ENCODE assay signal across 8 cellular contexts in the genomic region with DNA sequence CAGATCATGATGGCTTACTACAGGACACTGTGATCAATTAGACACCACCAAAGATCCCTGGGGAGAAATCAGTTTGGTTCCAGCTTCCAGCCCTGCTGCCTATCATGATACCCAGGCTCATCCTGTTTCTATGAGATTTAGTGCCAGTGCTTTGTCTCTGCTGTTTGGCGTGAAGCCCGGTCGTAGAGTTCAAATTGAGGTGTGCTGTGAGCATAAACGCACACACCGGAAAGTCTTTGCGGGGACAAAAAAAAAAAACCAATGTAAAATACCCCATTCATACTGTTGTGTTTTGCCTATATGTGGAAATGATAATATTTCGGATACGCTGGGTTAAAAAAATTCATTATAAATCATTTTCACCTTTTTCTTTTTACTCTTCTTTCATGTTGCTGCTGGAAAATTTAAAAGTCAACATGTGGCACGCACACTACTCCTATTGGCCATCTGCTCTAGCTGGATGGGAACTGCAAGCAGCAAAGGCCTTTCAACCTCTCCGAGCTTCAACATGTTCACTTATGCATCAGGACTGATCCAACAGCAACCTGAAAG. TPM values are rescaled to one million over a fixed set of nuclear protein-coding genes. Genes with fewer than 3 reads are reported as not detected.
DNase-seq lines count a peak whose midpoint lies in the region; ATAC-seq and TF ChIP-seq lines count a peak whose summit lies in the region.

No MANE protein-coding gene starts in this region.

- RAD21 ChIA-PET in HCT116 (lab: Charles Lee; ENCODE audit: low non-redundant PET in 1 of 2, low total read pairs in 2 of 2, uncharacterized antibody in 2 of 2, unreplicated experiment in 2 of 2): no interaction called here

- peaks cover 43% of the 10 kb centered on the region for H3K79me2 ChIP-seq in HCT116 (ENCODE audit: insufficient read depth, low read length)

- TF ChIP-seq CTCF in HCT116 (IDR thresholded peaks at IDR 0.05 in 2 of 3, conservative IDR thresholded peaks at IDR 0.05 in 1 of 3; ENCODE audit: borderline replicate concordance in 1 of 3, insufficient read depth in 1 of 3, low read depth in 2 of 3, low read length in 2 of 3) (no peak), colonic mucosa (IDR thresholded peaks at IDR 0.05) (no peak), natural killer cell (IDR thresholded peaks at IDR 0.05) (no peak)

- H3K27me3 Mint-ChIP-seq in natural killer cell (ENCODE audit: low read depth in 2 of 2): no peaks in the 10 kb centered on the region

- H3K4me3 ChIP-seq in HCT116 (replicated peaks in 1 of 2; ENCODE audit: low read depth in 1 of 2, low read length in 2 of 2): peak overlapping the region; percentile 50 to 89
- peak overlapping the region; percentile 64 for H3K4me3 ChIP-seq in colonic mucosa

- H3K36me3 Mint-ChIP-seq in natural killer cell: no peaks in the 10 kb centered on the region

- H3K27ac ChIP-seq in HCT116 (ENCODE audit: low read depth, low read length) (peak overlapping the region; percentile 78), colonic mucosa (peak overlapping the region; percentile 69)

- H3K36me3 ChIP-seq in HCT116 (ENCODE audit: control insufficient read depth in 1 of 2, insufficient read depth in 2 of 2, low read length in 2 of 2) (peaks cover 19 to 25% of the 10 kb centered on the region in 2 experiments), colonic mucosa (no peaks in the 10 kb centered on the region)

- no peaks in the 10 kb centered on the region for H3K9me3 Mint-ChIP-seq in natural killer cell

- H4K20me1 ChIP-seq in HCT116 (ENCODE audit: insufficient read depth): no peaks in the 10 kb centered on the region; the same call in 1 of the 2 replicates

- no peaks in the 10 kb centered on the region for H3K9me2 ChIP-seq in HCT116 (ENCODE audit: insufficient read depth)

- H3K27ac Mint-ChIP-seq in natural killer cell: peak overlapping the region; percentile 89 to 91

- POLR2A ChIA-PET in HCT116 (lab: Charles Lee): interaction anchor here (0.6 to 1.2 kb wide), 2 partner anchors 24 to 391 kb away, joined by 3 to 5 read pairs; no protein-coding TSS in a partner anchor

- H3K9ac ChIP-seq in HCT116 (ENCODE audit: low read length): peak overlapping the region; percentile 95
- H3K9ac ChIP-seq in colonic mucosa (ENCODE audit: low read depth in 2 of 2, low read length in 2 of 2): no peak overlapping the region

- peaks cover 0 to 6% of the 10 kb centered on the region in 2 donors for H3K4me1 Mint-ChIP-seq in natural killer cell

- intact Hi-C loops in HCT116 (cut with micrococcal nuclease) (no loop called here), colonic mucosa (cut with DNase I) (no loop called here), natural killer cell (cut with micrococcal nuclease) (loop anchor here (1.0 kb wide), 1 partner anchor 12 kb away; no protein-coding TSS in a partner anchor)

- no peak for ATAC-seq in HCT116
- no peak for ATAC-seq in natural killer cell
- no peak for ATAC-seq in GM18868 (IDR thresholded peaks at IDR 0.05; ENCODE audit: unreplicated experiment)
- ATAC-seq in GM21423 (IDR thresholded peaks at IDR 0.05; ENCODE audit: unreplicated experiment): no peak
- ATAC-seq in GM19324 (IDR thresholded peaks at IDR 0.05; ENCODE audit: low FRiP score, unreplicated experiment): no peak

- TF ChIP-seq RAD21 in HCT116 (IDR thresholded peaks at IDR 0.05; ENCODE audit: low read depth): no peak

- BruUV-seq in HCT116 (replicated peaks; lab: Mats Ljungman, UMichigan): TSS peak; percentile 99

- peak; percentile 44 for TF ChIP-seq POLR2A in HCT116 (IDR thresholded peaks at IDR 0.05; ENCODE audit: borderline replicate concordance, extremely low read depth, insufficient read depth, insufficient read length)

- DNase-seq in HCT116 (ENCODE audit: low read depth, low spot score) (no peak), NCI-H748 treated with DMSO at 0.1 percent for 48 hours (lab: John Stamatoyannopoulos, UW) (peak; percentile 21), colonic mucosa (peak; percentile 31), natural killer cell (no peak)
- no peak for DNase-seq in stimulated activated CD8-positive, alpha-beta memory T cell treated with anti-CD3 and anti-CD28 coated beads, Interleukin-4, amount 100 ng/mL, for 48 hours

- H3K27me3 ChIP-seq in HCT116 (ENCODE audit: insufficient read depth, low read length) (no peaks in the 10 kb centered on the region), colonic mucosa (no peaks in the 10 kb centered on the region)

- CTCF ChIA-PET in HCT116 (lab: Charles Lee): interaction anchor here (3.0 kb wide), 1 partner anchor 13 kb away, joined by 17 read pairs; no protein-coding TSS in a partner anchor

- H3K4me1 ChIP-seq in HCT116 (ENCODE audit: control insufficient read depth in 1 of 2, insufficient read depth in 2 of 2, low read length in 2 of 2): peaks cover 0 to 5% of the 10 kb centered on the region in 2 experiments; a peak in 1 of 4 replicates
- H3K4me1 ChIP-seq in colonic mucosa: no peaks in the 10 kb centered on the region

- H3K4me2 ChIP-seq in HCT116 (ENCODE audit: low read length): peak overlapping the region; percentile 81

- no peaks in the 10 kb centered on the region for H3K9me3 ChIP-seq in HCT116 (ENCODE audit: control insufficient read depth in 1 of 2, insufficient read depth in 1 of 2, low read depth in 1 of 2, low read length in 2 of 2)
- no peaks in the 10 kb centered on the region for H3K9me3 ChIP-seq in colonic mucosa

- peak overlapping the region; percentile 87 for H3K4me3 Mint-ChIP-seq in natural killer cell

- no peak overlapping the region for H2AFZ ChIP-seq in HCT116 (ENCODE audit: low read depth, low read length, poor library complexity, severe bottlenecking)

TF ChIP-seq in HCT116, 20 proteins besides CTCF, POLR2A, EP300 and RAD21:
- no peak for TF ChIP-seq ZFX (IDR thresholded peaks at IDR 0.05)
- no peak for TF ChIP-seq JUND (IDR thresholded peaks at IDR 0.05)

RNA-seq across cellular contexts. Expression of gene DKC1, which starts 0.6 kb away (rescaled TPM):
- total RNA-seq in HCT116 (2021; ENCODE audit: unreplicated experiment) (123 TPM), colonic mucosa (10 to 100 TPM; 28.5 to 55.0 TPM), natural killer cell (10 to 100 TPM; 41.8 to 54.3 (median 53.9) TPM)
- 92.9 and 95.8 TPM in 2 replicates for polyA plus RNA-seq in HCT116 (2012)

RNA-seq across cellular contexts. Expression of gene GAB3, which starts 11.2 kb away (rescaled TPM):
- total RNA-seq in HCT116 (2021; ENCODE audit: unreplicated experiment) (0.69 TPM), colonic mucosa (1 to 10 TPM; 1.2 to 1.4 TPM), natural killer cell (10 to 100 TPM; 55.6 to 89.8 (median 77.4) TPM)
- polyA plus RNA-seq in HCT116 (2012): 0.11 and 0.13 TPM in 2 replicates

RNA-seq across cellular contexts. Expression of gene MPP1, which starts 43.2 kb away (rescaled TPM):
- total RNA-seq in HCT116 (2021; ENCODE audit: unreplicated experiment) (13.1 TPM), colonic mucosa (10 to 100 TPM; 13.0 to 24.3 TPM), natural killer cell (10 to 100 TPM; 20.8 to 36.7 (median 27.0) TPM)
- polyA plus RNA-seq in HCT116 (2012): 10.0 and 12.3 TPM in 2 replicates

Comparison
In these comparisons a context has a peak if more than half of its experiments do, and no peak if none do; other contexts are left out.
1. DNase-seq: peak in NCI-H748 treated with DMSO at 0.1 percent for 48 hours (single experiment) and colonic mucosa (single experiment); none in HCT116 (single experiment), natural killer cell (single experiment) and stimulated activated CD8-positive, alpha-beta memory T cell treated with anti-CD3 and anti-CD28 coated beads, Interleukin-4, amount 100 ng/mL, for 48 hours (single experiment).
2. RNA of gene GAB3, which starts 11.2 kb away (total RNA-seq): 55.6 to 89.8 TPM in natural killer cell; 1.2 to 1.4 TPM in colonic mucosa and 0.69 TPM in HCT116 (single experiment); every median in the first group is over 10 times any median in the second.